19 cellular contexts compared by ENCODE assay signal in genomic region chr17:41149652-41149985, GRCh38. TPM values are rescaled to one million over a fixed set of nuclear protein-coding genes. Genes with fewer than 3 reads are reported as not detected.
DNase-seq lines count a peak whose midpoint lies in the region; ATAC-seq, FAIRE-seq and TF ChIP-seq lines count a peak whose summit lies in the region.
"Had no signal": no experiment of that assay in that cellular context is flagged by ENCODE, and none has a peak within 500 bp of the region (broad histone marks: within the 10 kb centered on the region; RNA-seq: fewer than 3 reads in every experiment).

KRTAP4-5 (minus strand) TSS chr17:41149825; CDS start chr17:41149767, 58 bp downstream.

- H3K4me1 ChIP-seq in GM23338 (ENCODE audit: insufficient read depth) (0 out of 2 replicates have a peak, but pooled peaks cover 3% of the 10 kb centered on the region), neuronal stem cell (ENCODE audit: control insufficient read depth in 2 of 2, insufficient read depth in 1 of 2, low read depth in 1 of 2, low read length in 2 of 2) (no peaks in the 10 kb centered on the region)
- H3K4me1 ChIP-seq: HAP-1 had no signal

- H2AFZ ChIP-seq in GM23338 (no peak within 1 kb of the TSS), neuronal stem cell (ENCODE audit: low read length) (no peak within 1 kb of the TSS)

- peak within 1 kb of the TSS; percentile 21 for H3K14ac ChIP-seq in neuronal stem cell (ENCODE audit: low read length)

- no peak within 1 kb of the TSS for H2BK5ac ChIP-seq in neuronal stem cell (ENCODE audit: low read length)

- H3K36me3 ChIP-seq in GM23338 (ENCODE audit: insufficient read depth) (no peaks in the 10 kb centered on the region), SK-N-MC (ENCODE audit: insufficient read depth, low read length) (no peaks in the 10 kb centered on the region), neuronal stem cell (replicated peaks in 1 of 2; ENCODE audit: control insufficient read depth in 2 of 2, insufficient read depth in 2 of 2, low read length in 2 of 2) (no peaks in the 10 kb centered on the region), brain microvascular endothelial cell (replicated peaks) (no peaks in the 10 kb centered on the region)
- H3K36me3 ChIP-seq: HAP-1 had no signal

- peak within 1 kb of the TSS; percentile 38 for H3K18ac ChIP-seq in neuronal stem cell (ENCODE audit: low read length)

- H4K8ac ChIP-seq in neuronal stem cell (ENCODE audit: low read depth, low read length), result peak within 1 kb of the TSS; percentile 17

- DNase-seq in GM23338 (ENCODE audit: low spot score) (no peak), HTR-8/SVneo (ENCODE audit: insufficient read length, low spot score) (no peak), SK-N-MC (ENCODE audit: low read depth, low spot score) (no peak), neuronal stem cell (ENCODE audit: low spot score) (no peak), NCI-H2107 treated with DMSO at 0.1 percent for 48 hours (lab: John Stamatoyannopoulos, UW; ENCODE audit: unreplicated experiment) (no peak), brain microvascular endothelial cell (no peak), NCI-H82 treated with DMSO at 0.1 percent for 48 hours (lab: John Stamatoyannopoulos, UW; ENCODE audit: unreplicated experiment) (no peak)
- DNase-seq: AML-193; CD4-positive, alpha-beta T cell; DMS153; DMS79; GF-D8; HFFc6 had no signal

- H3K9ac ChIP-seq in SK-N-MC (ENCODE audit: insufficient read length), result peak within 1 kb of the TSS; percentile 67
- no peak within 1 kb of the TSS for H3K9ac ChIP-seq in neuronal stem cell (ENCODE audit: low read depth, low read length, poor library complexity)

- no peaks in the 10 kb centered on the region for H3K79me2 ChIP-seq in GM23338 (replicated peaks; ENCODE audit: insufficient read depth)

- no peak within 1 kb of the TSS for H3K4ac ChIP-seq in neuronal stem cell (ENCODE audit: low read length)

- no peak within 1 kb of the TSS for H2BK12ac ChIP-seq in neuronal stem cell (ENCODE audit: low read length)

- H3K4me2 ChIP-seq in GM23338 (no peak within 1 kb of the TSS), neuronal stem cell (ENCODE audit: insufficient read depth, low read length, poor library complexity, severe bottlenecking) (no peak within 1 kb of the TSS)

- no peak within 1 kb of the TSS for H2BK15ac ChIP-seq in neuronal stem cell (ENCODE audit: low read length)

- H2AK5ac ChIP-seq in neuronal stem cell (ENCODE audit: low read depth, low read length), result no peak within 1 kb of the TSS

- peak within 1 kb of the TSS; percentile 30 for H4K91ac ChIP-seq in neuronal stem cell (ENCODE audit: low read depth, low read length, poor library complexity)

- no peaks in the 10 kb centered on the region for H3F3A ChIP-seq in GM23338 (replicated peaks; ENCODE audit: low read depth)

- ATAC-seq in GM23338, result no peak
- ATAC-seq: K562 had no signal

- H3K9me2 ChIP-seq in GM23338 (ENCODE audit: insufficient read depth), result no peaks in the 10 kb centered on the region

- H3K9me3 ChIP-seq in SK-N-MC (ENCODE audit: low read depth, low read length), result no peaks in the 10 kb centered on the region
- H3K9me3 ChIP-seq in neuronal stem cell (replicated peaks in 1 of 2; ENCODE audit: control insufficient read depth in 2 of 2, insufficient read depth in 1 of 2, low read depth in 1 of 2, low read length in 2 of 2), result no peaks in the 10 kb centered on the region
- H3K9me3 ChIP-seq: HAP-1 had no signal

- in situ Hi-C loops in brain microvascular endothelial cell (cut with HindIII; ENCODE audit: low pct_ligation_motif_present, low sequenced_read_pairs), result no loop called here

- no peaks in the 10 kb centered on the region for H3K79me1 ChIP-seq in neuronal stem cell (ENCODE audit: low read depth, low read length)

- H3K27ac Mint-ChIP-seq in GM23338, result 0 out of 2 replicates have a peak within 1 kb of the TSS, but pooled peaks have one; percentile 22
- H3K27ac Mint-ChIP-seq: CD4-positive, alpha-beta T cell; HFFc6 had no signal

- H3K4me1 Mint-ChIP-seq in GM23338, result peaks cover 3% of the 10 kb centered on the region; the same call in 2 of the 3 replicates

- no peaks in the 10 kb centered on the region for H3K36me3 Mint-ChIP-seq in GM23338 (ENCODE audit: low read depth)

- H3K27ac ChIP-seq in GM23338 (ENCODE audit: low read depth) (no peak within 1 kb of the TSS), SK-N-MC (peak within 1 kb of the TSS; percentile 100), neuronal stem cell (replicated peaks; ENCODE audit: low read length) (no peak within 1 kb of the TSS), brain microvascular endothelial cell (no peak within 1 kb of the TSS)
- H3K27ac ChIP-seq: C4-2B had no signal

- no peak within 1 kb of the TSS for H3K23ac ChIP-seq in neuronal stem cell (ENCODE audit: low read depth, low read length, poor library complexity)

- H3K4me3 ChIP-seq in GM23338, result no peak within 1 kb of the TSS
- no peak within 1 kb of the TSS for H3K4me3 ChIP-seq in SK-N-MC
- no peak within 1 kb of the TSS for H3K4me3 ChIP-seq in neuronal stem cell (ENCODE audit: low read length in 2 of 2)
- H3K4me3 ChIP-seq in brain microvascular endothelial cell (ENCODE audit: low read depth, low read length), result no peak within 1 kb of the TSS
- H3K4me3 ChIP-seq: HAP-1, K562 had no signal

- whole genome bisulfite sequencing in neuronal stem cell (ENCODE audit: extremely low coverage in 2 of 2, insufficient read length in 2 of 2, insufficient replicate concordance in 1 of 2), 2 donors, result no CpG with 5 or more reads among the region's 2 CpGs

- H2BK120ac ChIP-seq in neuronal stem cell (ENCODE audit: low read depth, low read length), result no peak within 1 kb of the TSS

- no peak within 1 kb of the TSS for H3K4me3 Mint-ChIP-seq in GM23338
- H3K4me3 Mint-ChIP-seq: CD4-positive, alpha-beta T cell; HFFc6 had no signal

- peaks cover 5% of the 10 kb centered on the region for H3K27me3 Mint-ChIP-seq in GM23338 (ENCODE audit: insufficient read depth, low read depth, poor library complexity)

- H4K20me1 ChIP-seq in GM23338 (replicated peaks; ENCODE audit: insufficient read depth), result no peaks in the 10 kb centered on the region

- no peaks in the 10 kb centered on the region for H3K9me3 Mint-ChIP-seq in GM23338
- H3K9me3 Mint-ChIP-seq: CD4-positive, alpha-beta T cell; HFFc6 had no signal

- FAIRE-seq in HTR-8/SVneo (lab: Jason Lieb, UNC), result peak; percentile 13
- FAIRE-seq: A204.1, K562 had no signal

- TF ChIP-seq CTCF in GM23338 (conservative IDR thresholded peaks at IDR 0.05; ENCODE audit: low read depth in 2 of 2) (no peak), brain microvascular endothelial cell (IDR thresholded peaks at IDR 0.05; ENCODE audit: low read depth, low read length, missing control alignments) (no peak)

- H3K27me3 ChIP-seq in GM23338 (ENCODE audit: insufficient read depth), result no peaks in the 10 kb centered on the region
- H3K27me3 ChIP-seq in neuronal stem cell (ENCODE audit: control insufficient read depth in 3 of 3, insufficient read depth in 3 of 3, low read depth in 1 of 3, low read length in 3 of 3), result no peaks in the 10 kb centered on the region
- H3K27me3 ChIP-seq in brain microvascular endothelial cell (replicated peaks), result no peaks in the 10 kb centered on the region

TF ChIP-seq in GM23338, 12 proteins besides CTCF, POLR2A, EP300 and RAD21 (continues in another document):
- TF ChIP-seq ZNF331 (CRISPR knock-in tag; IDR thresholded peaks at IDR 0.05; ENCODE audit: low read depth), result no peak
- TF ChIP-seq CREB1 (CRISPR knock-in tag; IDR thresholded peaks at IDR 0.05; ENCODE audit: low read depth), result no peak
- TF ChIP-seq ZNF114 (CRISPR knock-in tag; IDR thresholded peaks at IDR 0.05), result no peak
- TF ChIP-seq NANOG (IDR thresholded peaks at IDR 0.05; ENCODE audit: borderline replicate concordance), result no peak
- no peak for TF ChIP-seq REST (IDR thresholded peaks at IDR 0.05; ENCODE audit: unreplicated experiment)
- no peak for TF ChIP-seq POLR2AphosphoS5 (IDR thresholded peaks at IDR 0.05; ENCODE audit: low read depth)
- TF ChIP-seq ETS1 (IDR thresholded peaks at IDR 0.05), result no peak

RNA-seq across cellular contexts. Expression of gene KRTAP4-5, which starts in this region (rescaled TPM):
- total RNA-seq in GM23338 (2014; rRNA removed; shearing (Covaris generic)), result not detected in 2 replicates
- not detected in 2 replicates for polyA plus RNA-seq in GM23338 (2016; fragmentation: Nextera tagmentation; extraction: Ambion mirVana)
- polyA plus RNA-seq in neuronal stem cell (2013, experiment 1 of 2), result not detected
- not detected for polyA plus RNA-seq in neuronal stem cell (2013, experiment 2 of 2)
- total RNA-seq: CD4-positive, alpha-beta T cell; H4; HFFc6; K562 had no signal
- polyA plus RNA-seq: BJ, K562 had no signal
